In genomic region chr7:141674702-141675101, GRCh38 we compare ENCODE assay signal across 8 cellular contexts. TPM values are rescaled to one million over a fixed set of nuclear protein-coding genes. Genes with fewer than 3 reads are reported as not detected.
DNase-seq lines count a peak whose midpoint lies in the region; ATAC-seq and TF ChIP-seq lines count a peak whose summit lies in the region.

No MANE protein-coding gene starts in this region.

- no peak for DNase-seq in CD4-positive, alpha-beta T cell
- peak; percentile 75 for DNase-seq in mesendoderm
- no peak for DNase-seq in activated effector memory CD4-positive, alpha-beta T cell treated with anti-CD3 and anti-CD28 coated beads, Interleukin-2, amount 50 U/mL, for 16 hours
- no peak for DNase-seq in stimulated activated naive CD4-positive, alpha-beta T cell treated with Interleukin-2 at 50 U/mL for 16 hours (lab: John Stamatoyannopoulos, UW)

- no peak overlapping the region for H2AFZ ChIP-seq in Loucy (ENCODE audit: low read length)

- H2BK120ac ChIP-seq in mesendoderm (ENCODE audit: low read depth, low read length): no peak overlapping the region

- peaks cover 31% of the 10 kb centered on the region; the same call in 1 of the 2 replicates for H3K36me3 ChIP-seq in Loucy (ENCODE audit: insufficient read depth, low read length)
- H3K36me3 ChIP-seq in mesendoderm (ENCODE audit: control insufficient read depth, insufficient read depth, low read length): no peaks in the 10 kb centered on the region

- no CpG with 5 or more reads among the region's 4 CpGs for WGBS in mesendoderm (ENCODE audit: extremely low coverage, insufficient coverage, low lambda C conversion rate)

- H3K27me3 ChIP-seq in CD4-positive, alpha-beta T cell (ENCODE audit: control insufficient read depth, insufficient read depth, low read length): no peaks in the 10 kb centered on the region
- no peaks in the 10 kb centered on the region for H3K27me3 ChIP-seq in Loucy (ENCODE audit: insufficient read depth, low read length, poor library complexity, severe bottlenecking)
- no peaks in the 10 kb centered on the region for H3K27me3 ChIP-seq in mesendoderm (ENCODE audit: insufficient read depth, low read length, poor library complexity)

- H3K4me2 ChIP-seq in Loucy (ENCODE audit: low read depth, low read length, poor library complexity, severe bottlenecking): no peak overlapping the region
- no peak overlapping the region for H3K4me2 ChIP-seq in mesendoderm (ENCODE audit: low read length)

- H3K27ac ChIP-seq in CD4-positive, alpha-beta T cell (ENCODE audit: low read depth, low read length): no peak overlapping the region
- peak overlapping the region; percentile 53 for H3K27ac ChIP-seq in mesendoderm (ENCODE audit: low read depth, low read length)

- no peak overlapping the region for H3K4me3 Mint-ChIP-seq in CD4-positive, alpha-beta T cell
- H3K4me3 Mint-ChIP-seq in dendritic cell treated with granulocyte-macrophage colony-stimulating factor and Interleukin-4, amounts not matched to agents 40 ng/mL and 50 ng/mL, for 4 days: no peak overlapping the region

- H3K56ac ChIP-seq in mesendoderm (ENCODE audit: low read length): no peak overlapping the region

- H4K8ac ChIP-seq in mesendoderm (ENCODE audit: low read depth, low read length): no peak overlapping the region

- H4K20me1 ChIP-seq in Loucy (ENCODE audit: insufficient read depth, low read length, poor library complexity, severe bottlenecking): no peaks in the 10 kb centered on the region

- H3K18ac ChIP-seq in mesendoderm (ENCODE audit: low read length): no peak overlapping the region

- no peak overlapping the region for H2AK5ac ChIP-seq in mesendoderm (ENCODE audit: low read length)

- no peak overlapping the region for H2BK15ac ChIP-seq in mesendoderm (replicated peaks; ENCODE audit: low read depth)

- H3K4ac ChIP-seq in mesendoderm (ENCODE audit: low read depth, low read length): no peak overlapping the region

- H3K27ac Mint-ChIP-seq in CD4-positive, alpha-beta T cell: peak overlapping the region; percentile 25
- peak overlapping the region; percentile 80 for H3K27ac Mint-ChIP-seq in dendritic cell treated with granulocyte-macrophage colony-stimulating factor and Interleukin-4, amounts not matched to agents 40 ng/mL and 50 ng/mL, for 4 days

- no peaks in the 10 kb centered on the region for H3K9me3 Mint-ChIP-seq in CD4-positive, alpha-beta T cell
- H3K9me3 Mint-ChIP-seq in dendritic cell treated with granulocyte-macrophage colony-stimulating factor and Interleukin-4, amounts not matched to agents 40 ng/mL and 50 ng/mL, for 4 days: peaks cover 16% of the 10 kb centered on the region

- H3K4me1 Mint-ChIP-seq in CD4-positive, alpha-beta T cell (ENCODE audit: low read depth): no peaks in the 10 kb centered on the region
- H3K4me1 Mint-ChIP-seq in dendritic cell treated with granulocyte-macrophage colony-stimulating factor and Interleukin-4, amounts not matched to agents 40 ng/mL and 50 ng/mL, for 4 days (ENCODE audit: low read depth): peaks cover 55% of the 10 kb centered on the region

- no peak for TF ChIP-seq CTCF in CD4-positive, alpha-beta T cell (IDR thresholded peaks at IDR 0.05)
- peak; percentile 75 for TF ChIP-seq CTCF in Loucy (conservative IDR thresholded peaks at IDR 0.05; ENCODE audit: low read length)

- no peak overlapping the region for H2BK5ac ChIP-seq in mesendoderm (ENCODE audit: low read length)

- no peaks in the 10 kb centered on the region for H3K27me3 Mint-ChIP-seq in CD4-positive, alpha-beta T cell
- no peaks in the 10 kb centered on the region for H3K27me3 Mint-ChIP-seq in dendritic cell treated with granulocyte-macrophage colony-stimulating factor and Interleukin-4, amounts not matched to agents 40 ng/mL and 50 ng/mL, for 4 days

- H3K9ac ChIP-seq in Loucy (ENCODE audit: low read depth, low read length, poor library complexity, severe bottlenecking) (no peak overlapping the region), mesendoderm (ENCODE audit: low read length) (no peak overlapping the region)

- CTCF ChIA-PET in CD4-positive, alpha-beta T cell (lab: Charles Lee): no interaction called here

- peaks cover 77% of the 10 kb centered on the region for H3K36me3 Mint-ChIP-seq in CD4-positive, alpha-beta T cell (ENCODE audit: low read depth)
- H3K36me3 Mint-ChIP-seq in dendritic cell treated with granulocyte-macrophage colony-stimulating factor and Interleukin-4, amounts not matched to agents 40 ng/mL and 50 ng/mL, for 4 days (ENCODE audit: low read depth): peaks cover 46% of the 10 kb centered on the region

- H3K4me1 ChIP-seq in Loucy (ENCODE audit: insufficient read depth, low read length, poor library complexity, severe bottlenecking) (no peaks in the 10 kb centered on the region), mesendoderm (ENCODE audit: control insufficient read depth, low read depth, low read length) (no peaks in the 10 kb centered on the region)

- H3K23ac ChIP-seq in mesendoderm (ENCODE audit: low read length): no peak overlapping the region

- no peaks in the 10 kb centered on the region for H3K9me3 ChIP-seq in CD4-positive, alpha-beta T cell (ENCODE audit: control insufficient read depth, low read length)
- H3K9me3 ChIP-seq in Loucy (ENCODE audit: insufficient read depth, low read depth, low read length): no peaks in the 10 kb centered on the region

- no peaks in the 10 kb centered on the region for H3K9me2 ChIP-seq in Loucy (replicated peaks; ENCODE audit: low read depth, low read length)

- peak; percentile 44 for ATAC-seq in CD4-positive, alpha-beta T cell (ENCODE audit: poor library complexity)
- ATAC-seq in HG02973 (IDR thresholded peaks at IDR 0.05; ENCODE audit: unreplicated experiment): no peak
- no peak for ATAC-seq in GM18861 (IDR thresholded peaks at IDR 0.05; ENCODE audit: unreplicated experiment)

- H3K79me2 ChIP-seq in Loucy (ENCODE audit: insufficient read depth, low read length): no peaks in the 10 kb centered on the region
- no peaks in the 10 kb centered on the region for H3K79me2 ChIP-seq in mesendoderm (ENCODE audit: control insufficient read depth, insufficient read depth, low read length)

- H3F3A ChIP-seq in Loucy (ENCODE audit: low read depth): no peaks in the 10 kb centered on the region

- POLR2A ChIA-PET in CD4-positive, alpha-beta T cell (lab: Charles Lee): no interaction called here

- no peaks in the 10 kb centered on the region for H3K79me1 ChIP-seq in mesendoderm (ENCODE audit: low read length)

- H3K4me3 ChIP-seq in Loucy (ENCODE audit: low read length, poor library complexity, severe bottlenecking): no peak overlapping the region
- H3K4me3 ChIP-seq in mesendoderm (ENCODE audit: low read length): no peak overlapping the region

- H4K5ac ChIP-seq in mesendoderm (ENCODE audit: low read length): no peak overlapping the region

- intact Hi-C loops in CD4-positive, alpha-beta T cell (cut with DNase I, micrococcal nuclease): no loop called here
- intact Hi-C loops in dendritic cell treated with granulocyte-macrophage colony-stimulating factor and Interleukin-4, amounts not matched to agents 40 ng/mL and 50 ng/mL, for 4 days (cut with micrococcal nuclease): no loop called here

RNA-seq across cellular contexts. Expression of gene DENND11, which starts 27.3 kb away (rescaled TPM):
- total RNA-seq in CD4-positive, alpha-beta T cell: 10 to 100 TPM; 39.2 to 41.1 TPM
- polyA plus RNA-seq in mesendoderm (2013, experiment 1 of 2): 11.1 TPM
- 10.9 TPM for polyA plus RNA-seq in mesendoderm (2013, experiment 2 of 2)

RNA-seq across cellular contexts. Expression of gene WEE2, which starts 33.5 kb away (rescaled TPM):
- total RNA-seq in CD4-positive, alpha-beta T cell: under 1 TPM; 0.08 to 0.14 TPM
- not detected for polyA plus RNA-seq in mesendoderm (2013, experiment 1 of 2)
- not detected for polyA plus RNA-seq in mesendoderm (2013, experiment 2 of 2)
